In genomic region chr17:74960739-74961342, GRCh38 we compare ENCODE assay signal across 1 cellular context.
TF ChIP-seq lines count a peak whose summit lies in the region.

No MANE protein-coding gene starts in this region.

TF ChIP-seq in K562, 482 proteins besides CTCF, POLR2A, EP300 and RAD21 (continued from another document and continues in another):
- 0 out of 2 replicates have a peak, but pooled peaks have one; percentile 27 for TF ChIP-seq XRCC5 (IDR thresholded peaks at IDR 0.05; ENCODE audit: low read depth, low read length)
- peak; percentile 65 for TF ChIP-seq ZFX (CRISPR knock-in tag; IDR thresholded peaks at IDR 0.05)
- TF ChIP-seq RNF2 (IDR thresholded peaks at IDR 0.05): peak; percentile 71; the same call in 1 of the 2 replicates
- 0 out of 2 replicates have a peak, but pooled peaks have one; percentile 31 for TF ChIP-seq SMARCA4 (IDR thresholded peaks at IDR 0.05)
- peak; percentile 53 for TF ChIP-seq BCOR (IDR thresholded peaks at IDR 0.05)
- TF ChIP-seq MEIS2 (IDR thresholded peaks at IDR 0.05; ENCODE audit: partially characterized antibody): peak; percentile 3
- peak; percentile 45; the same call in 1 of the 2 replicates for TF ChIP-seq DPF2 (IDR thresholded peaks at IDR 0.05)
- no peak for TF ChIP-seq ZNF212 (CRISPR knock-in tag; IDR thresholded peaks at IDR 0.05)
- TF ChIP-seq ARID3B (CRISPR knock-in tag; IDR thresholded peaks at IDR 0.05; ENCODE audit: borderline replicate concordance): no peak
- TF ChIP-seq ZNF133 (CRISPR knock-in tag; IDR thresholded peaks at IDR 0.05): no peak
- TF ChIP-seq RFX5 (IDR thresholded peaks at IDR 0.05; ENCODE audit: low read depth, low read length): no peak
- TF ChIP-seq ZSCAN32 (CRISPR knock-in tag; IDR thresholded peaks at IDR 0.05): no peak
- TF ChIP-seq CBFA2T2 (conservative IDR thresholded peaks at IDR 0.05): peak; percentile 51
- peak; percentile 90 for TF ChIP-seq ARID4B (CRISPR knock-in tag; IDR thresholded peaks at IDR 0.05)
- peak; percentile 82 for TF ChIP-seq CC2D1A (IDR thresholded peaks at IDR 0.05)
- TF ChIP-seq ID3 (CRISPR knock-in tag; IDR thresholded peaks at IDR 0.05): no peak
- 0 out of 2 replicates have a peak, but pooled peaks have one; percentile 38 for TF ChIP-seq ID3 (tag; IDR thresholded peaks at IDR 0.05)
- no peak for TF ChIP-seq ZNF140 (CRISPR knock-in tag; IDR thresholded peaks at IDR 0.05)
- peak; percentile 77 for TF ChIP-seq USF2 (CRISPR knock-in tag; IDR thresholded peaks at IDR 0.05)
- TF ChIP-seq FOXK2 (conservative IDR thresholded peaks at IDR 0.05 in 1 of 2, IDR thresholded peaks at IDR 0.05 in 1 of 2; ENCODE audit: low read depth in 2 of 2): peak; percentile 40 to 86; a peak in 2 of 4 replicates
- peak; percentile 41; the same call in 1 of the 2 replicates for TF ChIP-seq EHMT2 (IDR thresholded peaks at IDR 0.05)
- no peak for TF ChIP-seq SMARCB1 (IDR thresholded peaks at IDR 0.05; ENCODE audit: insufficient read length, low read depth)
- 0 out of 2 replicates have a peak, but pooled peaks have one; percentile 10 for TF ChIP-seq ZFP91 (CRISPR knock-in tag; IDR thresholded peaks at IDR 0.05)
- TF ChIP-seq ZNF431 (CRISPR knock-in tag; IDR thresholded peaks at IDR 0.05): 0 out of 2 replicates have a peak, but pooled peaks have one; percentile 64
- no peak for TF ChIP-seq HBP1 (CRISPR knock-in tag; IDR thresholded peaks at IDR 0.05)
- TF ChIP-seq TGIF2 (CRISPR knock-in tag; IDR thresholded peaks at IDR 0.05): no peak
- TF ChIP-seq EGR1 (conservative IDR thresholded peaks at IDR 0.05): peak; percentile 30
- peak in 1 of 2 experiments; percentile 92; a peak in 2 of 4 replicates for TF ChIP-seq HDAC1 (IDR thresholded peaks at IDR 0.05)
- no peak for TF ChIP-seq SAP30 (IDR thresholded peaks at IDR 0.05; ENCODE audit: borderline replicate concordance, insufficient read depth, low read depth, low read length, poor library complexity, severe bottlenecking)
- peak; percentile 97 for TF ChIP-seq EP400 (IDR thresholded peaks at IDR 0.05)
- TF ChIP-seq CBFB (CRISPR knock-in tag; IDR thresholded peaks at IDR 0.05): peak; percentile 30; the same call in 1 of the 2 replicates
- TF ChIP-seq CXXC5 (CRISPR knock-in tag; IDR thresholded peaks at IDR 0.05): 0 out of 2 replicates have a peak, but pooled peaks have one; percentile 26
- TF ChIP-seq SRSF9 (IDR thresholded peaks at IDR 0.05; ENCODE audit: borderline replicate concordance, low read depth, low read length): no peak
- TF ChIP-seq MYNN (IDR thresholded peaks at IDR 0.05): no peak
- TF ChIP-seq MYNN (CRISPR knock-in tag; IDR thresholded peaks at IDR 0.05): no peak
- TF ChIP-seq MYC (IDR thresholded peaks at IDR 0.05; ENCODE audit: low read depth, low read length): peak; percentile 98
- peak; percentile 82; the same call in 1 of the 2 replicates for TF ChIP-seq MYC (CRISPR knock-in tag; IDR thresholded peaks at IDR 0.05; ENCODE audit: borderline replicate concordance, low read depth)
- no peak for TF ChIP-seq ZNF449 (CRISPR knock-in tag; IDR thresholded peaks at IDR 0.05)
- TF ChIP-seq TFAP4 (CRISPR knock-in tag; IDR thresholded peaks at IDR 0.05; ENCODE audit: borderline replicate concordance): peak; percentile 85; the same call in 1 of the 2 replicates
- TF ChIP-seq SRF (CRISPR knock-in tag; IDR thresholded peaks at IDR 0.05): 0 out of 4 replicates have a peak, but pooled peaks of 1 of the 2 experiments have one; percentile 40
- TF ChIP-seq IRF1 (CRISPR knock-in tag; IDR thresholded peaks at IDR 0.05; ENCODE audit: borderline replicate concordance): peak; percentile 33; the same call in 1 of the 2 replicates
- TF ChIP-seq RHOXF2B (CRISPR knock-in tag; conservative IDR thresholded peaks at IDR 0.05): no peak
- TF ChIP-seq HNRNPLL (IDR thresholded peaks at IDR 0.05; ENCODE audit: low read depth, low read length, poor library complexity, severe bottlenecking): no peak
- 0 out of 2 replicates have a peak, but pooled peaks have one; percentile 51 for TF ChIP-seq ETS1 (conservative IDR thresholded peaks at IDR 0.05; ENCODE audit: control insufficient read depth, low read depth, low read length)
- TF ChIP-seq HDAC2 (IDR thresholded peaks at IDR 0.05): peak; percentile 72
- peak; percentile 86 for TF ChIP-seq RAD51 (IDR thresholded peaks at IDR 0.05; ENCODE audit: borderline replicate concordance, low read depth)
- TF ChIP-seq ZNF253 (CRISPR knock-in tag; conservative IDR thresholded peaks at IDR 0.05): no peak
- TF ChIP-seq BMI1 (IDR thresholded peaks at IDR 0.05; ENCODE audit: low read length): no peak
- peak in 2 of 3 experiments; percentile 17 to 30 for TF ChIP-seq YY1 (IDR thresholded peaks at IDR 0.05; ENCODE audit: borderline replicate concordance in 1 of 3, control insufficient read depth in 1 of 3, extremely low read depth in 1 of 3, insufficient read depth in 3 of 3, insufficient read length in 1 of 3, insufficient replicate concordance in 2 of 3, low read depth in 1 of 3, low read length in 2 of 3)
- no peak for TF ChIP-seq ZBTB8A (IDR thresholded peaks at IDR 0.05; ENCODE audit: partially characterized antibody)
- TF ChIP-seq SMC3 (conservative IDR thresholded peaks at IDR 0.05; ENCODE audit: insufficient read depth, low read depth, low read length): peak; percentile 90
- TF ChIP-seq BRD9 (IDR thresholded peaks at IDR 0.05; ENCODE audit: low read depth, partially characterized antibody): peak; percentile 45
- no peak; the same call in 1 of the 2 replicates for TF ChIP-seq E2F4 (CRISPR knock-in tag; IDR thresholded peaks at IDR 0.05; ENCODE audit: low read depth)
